Comparison of ENCODE assay signal across 9 cellular contexts in genomic region chr14:69399750-69400149, GRCh38. TPM values are rescaled to one million over a fixed set of nuclear protein-coding genes. Genes with fewer than 3 reads are reported as not detected.
DNase-seq lines count a peak whose midpoint lies in the region; ATAC-seq and TF ChIP-seq lines count a peak whose summit lies in the region.
"Had no signal": no experiment of that assay in that cellular context is flagged by ENCODE, and none has a peak within 500 bp of the region (broad histone marks: within the 10 kb centered on the region; RNA-seq: fewer than 3 reads in every experiment).

No MANE protein-coding gene starts in this region.

- H3K9me3 ChIP-seq in naive thymus-derived CD4-positive, alpha-beta T cell (ENCODE audit: control insufficient read depth in 2 of 3, low read length in 3 of 3) = no peaks in the 10 kb centered on the region

- DNase-seq in AG09309 (ENCODE audit: low read depth) (no peak), chondrocyte (ENCODE audit: low spot score) (no peak), NCI-H1048 (lab: John Stamatoyannopoulos, UW) (no peak), caudate nucleus (lab: John Stamatoyannopoulos, UW) (no peak)
- DNase-seq in naive thymus-derived CD4-positive, alpha-beta T cell = no peak
- DNase-seq: activated CD8-positive, alpha-beta memory T cell treated with anti-CD3 and anti-CD28 coated beads for 24 hours had no signal

- no peaks in the 10 kb centered on the region for H3K27me3 Mint-ChIP-seq in chondrocyte (ENCODE audit: low read depth)
- H3K27me3 Mint-ChIP-seq in naive thymus-derived CD4-positive, alpha-beta T cell = no peaks in the 10 kb centered on the region

- H3K4me1 Mint-ChIP-seq in chondrocyte (ENCODE audit: low read depth) = peaks cover 58% of the 10 kb centered on the region
- peaks cover 32 to 85% (median 76%) of the 10 kb centered on the region in 7 donors for H3K4me1 Mint-ChIP-seq in naive thymus-derived CD4-positive, alpha-beta T cell

- H2AFZ ChIP-seq in KMS-11 (ENCODE audit: low read depth) = no peak overlapping the region

- H3K27ac Mint-ChIP-seq in chondrocyte (ENCODE audit: unreplicated experiment) = peak overlapping the region; percentile 12
- H3K27ac Mint-ChIP-seq in naive thymus-derived CD4-positive, alpha-beta T cell = peak overlapping the region in 3 of 9 donors; percentile 49 to 100 (median 100)

- no peaks in the 10 kb centered on the region for H3K27me3 ChIP-seq in KMS-11 (ENCODE audit: insufficient read depth, low read depth)
- no peaks in the 10 kb centered on the region for H3K27me3 ChIP-seq in naive thymus-derived CD4-positive, alpha-beta T cell (ENCODE audit: control insufficient read depth in 2 of 2, insufficient read depth in 2 of 2, low read length in 2 of 2)

- TF ChIP-seq CTCF in AG09309 (IDR thresholded peaks at IDR 0.05; ENCODE audit: control insufficient read depth, insufficient read depth, low read depth, low read length, missing control alignments) (no peak), KMS-11 (conservative IDR thresholded peaks at IDR 0.05; ENCODE audit: low read depth, low read length) (no peak), chondrocyte (IDR thresholded peaks at IDR 0.05) (no peak)

- H3K4me3 Mint-ChIP-seq in chondrocyte (ENCODE audit: unreplicated experiment) = peak overlapping the region; percentile 90
- peak overlapping the region; percentile 89 to 100 (median 97) for H3K4me3 Mint-ChIP-seq in naive thymus-derived CD4-positive, alpha-beta T cell

- H3K36me3 ChIP-seq in KMS-11 (ENCODE audit: insufficient read depth) = no peaks in the 10 kb centered on the region
- H3K36me3 ChIP-seq in naive thymus-derived CD4-positive, alpha-beta T cell (ENCODE audit: control insufficient read depth in 2 of 3, insufficient read depth in 3 of 3, low read length in 3 of 3) = peaks cover 0 to 20% (median 10%) of the 10 kb centered on the region in 3 experiments

- peaks cover 40% of the 10 kb centered on the region for H3K4me1 ChIP-seq in KMS-11 (ENCODE audit: low read depth, poor library complexity, severe bottlenecking)
- H3K4me1 ChIP-seq in naive thymus-derived CD4-positive, alpha-beta T cell (ENCODE audit: control insufficient read depth in 2 of 2, insufficient read depth in 2 of 2, low read length in 2 of 2) = peaks cover 31 to 52% of the 10 kb centered on the region in 2 donors

- H3K4me2 ChIP-seq in KMS-11 = peak overlapping the region; percentile 68; the same call in 1 of the 2 replicates

- peaks cover 4% of the 10 kb centered on the region for H3K36me3 Mint-ChIP-seq in chondrocyte (ENCODE audit: low read depth)
- H3K36me3 Mint-ChIP-seq in naive thymus-derived CD4-positive, alpha-beta T cell = peaks cover 2 to 27% (median 21%) of the 10 kb centered on the region in 5 donors

- H3K79me2 ChIP-seq in KMS-11 (ENCODE audit: insufficient read depth, low read depth) = peaks cover 60% of the 10 kb centered on the region

- H3K27ac ChIP-seq in KMS-11 (no peak overlapping the region), caudate nucleus (ENCODE audit: low read depth, low read length) (no peak overlapping the region)
- no peak overlapping the region for H3K27ac ChIP-seq in naive thymus-derived CD4-positive, alpha-beta T cell (ENCODE audit: low read depth, low read length)

- H3K9me3 Mint-ChIP-seq in chondrocyte (ENCODE audit: low read depth) = no peaks in the 10 kb centered on the region
- H3K9me3 Mint-ChIP-seq in naive thymus-derived CD4-positive, alpha-beta T cell = no peaks in the 10 kb centered on the region

- H3K4me3 ChIP-seq in AG09309 (ENCODE audit: control insufficient read depth, low read depth, low read length) (peak overlapping the region; percentile 91), KMS-11 (IDR thresholded peaks at IDR 0.05; ENCODE audit: insufficient read depth, low read depth, low read length) (no peak overlapping the region)
- peak overlapping the region; percentile 81 for H3K4me3 ChIP-seq in naive thymus-derived CD4-positive, alpha-beta T cell (ENCODE audit: low read length)

- intact Hi-C loops in naive thymus-derived CD4-positive, alpha-beta T cell (cut with micrococcal nuclease) = loop anchor here (2.0 to 10.0 kb wide), 5 partner anchors 157 to 1582 kb away; partner anchors contain the start of genes RAD51B (in 1 of the 2), SUSD6 (in 1 of the 2), ZFP36L1 (in 1 of the 2) and ZFYVE26 (in 1 of the 2)

- ATAC-seq in naive thymus-derived CD4-positive, alpha-beta T cell = no peak
- ATAC-seq in HG02588 (IDR thresholded peaks at IDR 0.05; ENCODE audit: unreplicated experiment) = no peak
- ATAC-seq in HG03432 (IDR thresholded peaks at IDR 0.05; ENCODE audit: unreplicated experiment) = no peak

- CTCF ChIA-PET in naive thymus-derived CD4-positive, alpha-beta T cell (lab: Charles Lee) = no interaction called here

- POLR2A ChIA-PET in naive thymus-derived CD4-positive, alpha-beta T cell (lab: Charles Lee) = interaction anchor here (0.6 to 1.4 kb wide), 2 partner anchors 14 to 15 kb away, joined by 5 read pairs; no protein-coding TSS in a partner anchor

- H3K9ac ChIP-seq in KMS-11 = no peak overlapping the region

- H4K20me1 ChIP-seq in KMS-11 (ENCODE audit: insufficient read depth) = no peaks in the 10 kb centered on the region

RNA-seq across cellular contexts. Expression of gene SLC39A9, which starts 1.3 kb away (rescaled TPM):
- total RNA-seq in chondrocyte = 78.9 to 94.5 TPM (median 81.3 TPM) in 3 replicates
- total RNA-seq in naive thymus-derived CD4-positive, alpha-beta T cell = 10 to 100 TPM; 27.2 to 50.3 (median 35.3) TPM
- 10 to 100 TPM; 12.3 to 22.7 TPM for polyA plus RNA-seq in naive thymus-derived CD4-positive, alpha-beta T cell

RNA-seq across cellular contexts. Expression of gene ERH, which starts 1.7 kb away (rescaled TPM):
- total RNA-seq in chondrocyte = 140 to 205 TPM (median 158 TPM) in 3 replicates
- total RNA-seq in naive thymus-derived CD4-positive, alpha-beta T cell = 100 to 1,000 TPM in 2 of 5 experiments, 10 to 100 TPM in 3; 85.1 to 330 (median 96.3) TPM
- 10 to 100 TPM; 26.4 to 67.9 TPM for polyA plus RNA-seq in naive thymus-derived CD4-positive, alpha-beta T cell
